Comparison of ENCODE assay signal across 2 cellular contexts in genomic region chr12:119005832-119006360, GRCh38.
A peak's percentile ranks its signal among the peaks of the same experiment; 100 is the strongest.
TF ChIP-seq lines count a peak whose summit lies in the region.

No MANE protein-coding gene starts in this region.

TF ChIP-seq in SK-N-SH treated with all-trans-retinoic acid at 6 μM for 48 hours, 23 proteins besides CTCF, POLR2A, EP300 and RAD21:
- TF ChIP-seq TCF4 (CRISPR knock-in tag; IDR thresholded peaks at IDR 0.05; ENCODE audit: borderline replicate concordance) = peak; percentile 23; the same call in 1 of the 2 replicates
- TF ChIP-seq CREB5 (CRISPR knock-in tag; IDR thresholded peaks at IDR 0.05; ENCODE audit: low read depth) = no peak
- TF ChIP-seq ESRRG (CRISPR knock-in tag; IDR thresholded peaks at IDR 0.05) = no peak
- TF ChIP-seq CSRNP3 (CRISPR knock-in tag; IDR thresholded peaks at IDR 0.05) = no peak
- no peak for TF ChIP-seq TOX (CRISPR knock-in tag; IDR thresholded peaks at IDR 0.05; ENCODE audit: borderline replicate concordance)
- TF ChIP-seq BACH2 (CRISPR knock-in tag; IDR thresholded peaks at IDR 0.05; ENCODE audit: borderline replicate concordance) = no peak
TF ChIP-seq in SK-N-SH treated with all-trans-retinoic acid at 6 μM for 48 hours: peak in this region for 1.

TF ChIP-seq in H1, 55 proteins besides CTCF, POLR2A, EP300 and RAD21:
- TF ChIP-seq NRF1 (IDR thresholded peaks at IDR 0.05; ENCODE audit: low read depth, low read length) = no peak
- TF ChIP-seq ASH2L (IDR thresholded peaks at IDR 0.05; ENCODE audit: low read length) = no peak
- no peak for TF ChIP-seq CHD2 (IDR thresholded peaks at IDR 0.05; ENCODE audit: low read length)
- TF ChIP-seq TAF7 (optimal IDR thresholded peaks at IDR 0.05; ENCODE audit: borderline replicate concordance, low read depth, low read length) = no peak
- no peak for TF ChIP-seq ATF2 (IDR thresholded peaks at IDR 0.05; ENCODE audit: low read length)
- no peak for TF ChIP-seq TEAD4 (IDR thresholded peaks at IDR 0.05; ENCODE audit: low read depth, low read length)
